8 cellular contexts compared by ENCODE assay signal in genomic region chr10:3172081-3172445, GRCh38. TPM values are rescaled to one million over a fixed set of nuclear protein-coding genes. Genes with fewer than 3 reads are reported as not detected.
DNase-seq lines count a peak whose midpoint lies in the region; ATAC-seq and TF ChIP-seq lines count a peak whose summit lies in the region.

No MANE protein-coding gene starts in this region.

- H3K36me3 Mint-ChIP-seq in activated CD4-positive, alpha-beta T cell treated with anti-CD3 and anti-CD28 coated beads for 36 hours (ENCODE audit: low read depth): peaks cover 32% of the 10 kb centered on the region
- H3K36me3 Mint-ChIP-seq in stimulated activated memory B cell treated with anti-CD40 and anti-IgM and Interleukin-4, amounts not matched to agents 10 μg/mL and 1 μg/mL and 100 μg/mL, for 72 hours: peaks cover 25% of the 10 kb centered on the region

- H3K27me3 Mint-ChIP-seq in activated CD4-positive, alpha-beta T cell treated with anti-CD3 and anti-CD28 coated beads for 36 hours: no peaks in the 10 kb centered on the region
- H3K27me3 Mint-ChIP-seq in stimulated activated memory B cell treated with anti-CD40 and anti-IgM and Interleukin-4, amounts not matched to agents 10 μg/mL and 1 μg/mL and 100 μg/mL, for 72 hours: no peaks in the 10 kb centered on the region

- POLR2A ChIA-PET in activated CD4-positive, alpha-beta T cell treated with anti-CD3 and anti-CD28 coated beads for 36 hours (lab: Charles Lee): interaction anchor here (0.8 to 1.2 kb wide), 5 partner anchors 8 to 77 kb away, joined by 3 to 4 read pairs (median 3); no protein-coding TSS in a partner anchor
- POLR2A ChIA-PET in RWPE1 (lab: Yijun Ruan, JAX; ENCODE audit: low non-redundant PET): interaction anchor here (1.0 kb wide), 1 partner anchor 81 kb away, joined by 4 read pairs; no protein-coding TSS in a partner anchor

- in situ Hi-C loops in GM13977 (cut with MboI; ENCODE audit: low pct_unique_long_range_greater_than_20kb, low sequenced_read_pairs, unreplicated experiment): no loop called here

- peak; percentile 3 for ATAC-seq in activated CD4-positive, alpha-beta T cell treated with anti-CD3 and anti-CD28 coated beads for 36 hours
- ATAC-seq in stimulated activated memory B cell treated with anti-CD40 and anti-IgM and Interleukin-4, amounts not matched to agents 10 μg/mL and 1 μg/mL and 100 μg/mL, for 72 hours: no peak

- peaks cover 23% of the 10 kb centered on the region for H3K4me1 Mint-ChIP-seq in activated CD4-positive, alpha-beta T cell treated with anti-CD3 and anti-CD28 coated beads for 36 hours
- H3K4me1 Mint-ChIP-seq in stimulated activated memory B cell treated with anti-CD40 and anti-IgM and Interleukin-4, amounts not matched to agents 10 μg/mL and 1 μg/mL and 100 μg/mL, for 72 hours: peaks cover 30% of the 10 kb centered on the region

- DNase-seq in activated CD4-positive, alpha-beta T cell treated with anti-CD3 and anti-CD28 coated beads for 36 hours: peak; percentile 63
- no peak for DNase-seq in activated CD4-positive, alpha-beta T cell treated with anti-CD3 and anti-CD28 coated beads for 1 hour
- DNase-seq in RWPE1 (ENCODE audit: low spot score) (peak; percentile 29), coronary artery (ENCODE audit: low spot score) (no peak), lung microvascular endothelial cell (ENCODE audit: low read depth in 2 of 2) (peak; percentile 65 to 72), GM13977 (ENCODE audit: low spot score) (no peak), cerebellum (ENCODE audit: low spot score) (no peak)

- peak overlapping the region; percentile 88 for H3K27ac Mint-ChIP-seq in activated CD4-positive, alpha-beta T cell treated with anti-CD3 and anti-CD28 coated beads for 36 hours
- peak overlapping the region; percentile 84 for H3K27ac Mint-ChIP-seq in stimulated activated memory B cell treated with anti-CD40 and anti-IgM and Interleukin-4, amounts not matched to agents 10 μg/mL and 1 μg/mL and 100 μg/mL, for 72 hours

- H3K4me3 Mint-ChIP-seq in activated CD4-positive, alpha-beta T cell treated with anti-CD3 and anti-CD28 coated beads for 36 hours: peak overlapping the region; percentile 78
- H3K4me3 Mint-ChIP-seq in stimulated activated memory B cell treated with anti-CD40 and anti-IgM and Interleukin-4, amounts not matched to agents 10 μg/mL and 1 μg/mL and 100 μg/mL, for 72 hours: peak overlapping the region; percentile 85

- TF ChIP-seq CTCF in RWPE1 (conservative IDR thresholded peaks at IDR 0.05; ENCODE audit: low read depth) (no peak), coronary artery (IDR thresholded peaks at IDR 0.05) (no peak), GM13977 (IDR thresholded peaks at IDR 0.05; ENCODE audit: extremely low read depth, insufficient read depth, missing control alignments) (no peak)

- intact Hi-C loops in activated CD4-positive, alpha-beta T cell treated with anti-CD3 and anti-CD28 coated beads for 36 hours (cut with DNase I, micrococcal nuclease): loop anchor here (1.0 to 10.0 kb wide), 4 partner anchors 77 to 217 kb away; partner anchors contain the start of gene PFKP (in 1 of the 2)

- H3K4me3 ChIP-seq in coronary artery: peak overlapping the region; percentile 83

- H3K27ac ChIP-seq in RWPE1 (peak overlapping the region; percentile 84), coronary artery (peak overlapping the region; percentile 78 to 93)

- CTCF ChIA-PET in activated CD4-positive, alpha-beta T cell treated with anti-CD3 and anti-CD28 coated beads for 36 hours (lab: Charles Lee): interaction anchor here (0.6 to 1.4 kb wide), 3 partner anchors 102 to 960 kb away, joined by 3 read pairs; no protein-coding TSS in a partner anchor
- CTCF ChIA-PET in RWPE1 (lab: Yijun Ruan, JAX): no interaction called here

- no peaks in the 10 kb centered on the region for H3K9me3 Mint-ChIP-seq in activated CD4-positive, alpha-beta T cell treated with anti-CD3 and anti-CD28 coated beads for 36 hours (ENCODE audit: low read depth)
- peaks cover 3% of the 10 kb centered on the region for H3K9me3 Mint-ChIP-seq in stimulated activated memory B cell treated with anti-CD40 and anti-IgM and Interleukin-4, amounts not matched to agents 10 μg/mL and 1 μg/mL and 100 μg/mL, for 72 hours

RNA-seq across cellular contexts. Expression of gene PITRM1, which starts 0.5 kb away (rescaled TPM):
- total RNA-seq in activated CD4-positive, alpha-beta T cell treated with anti-CD3 and anti-CD28 coated beads for 36 hours: 10 to 100 TPM; 84.8 to 97.9 TPM
- total RNA-seq in lung microvascular endothelial cell (35.9 and 54.0 TPM in 2 replicates), cerebellum (53.3 TPM)

Comparison
In these comparisons a context has a peak if more than half of its experiments do, and no peak if none do; other contexts are left out.
1. DNase-seq: peak in activated CD4-positive, alpha-beta T cell treated with anti-CD3 and anti-CD28 coated beads for 36 hours (single experiment), RWPE1 (single experiment) and lung microvascular endothelial cell (2 of 2); none in activated CD4-positive, alpha-beta T cell treated with anti-CD3 and anti-CD28 coated beads for 1 hour (single experiment), coronary artery (single experiment), GM13977 (single experiment) and cerebellum (single experiment).